Comparison of ENCODE assay signal across 8 cellular contexts in the genomic region with DNA sequence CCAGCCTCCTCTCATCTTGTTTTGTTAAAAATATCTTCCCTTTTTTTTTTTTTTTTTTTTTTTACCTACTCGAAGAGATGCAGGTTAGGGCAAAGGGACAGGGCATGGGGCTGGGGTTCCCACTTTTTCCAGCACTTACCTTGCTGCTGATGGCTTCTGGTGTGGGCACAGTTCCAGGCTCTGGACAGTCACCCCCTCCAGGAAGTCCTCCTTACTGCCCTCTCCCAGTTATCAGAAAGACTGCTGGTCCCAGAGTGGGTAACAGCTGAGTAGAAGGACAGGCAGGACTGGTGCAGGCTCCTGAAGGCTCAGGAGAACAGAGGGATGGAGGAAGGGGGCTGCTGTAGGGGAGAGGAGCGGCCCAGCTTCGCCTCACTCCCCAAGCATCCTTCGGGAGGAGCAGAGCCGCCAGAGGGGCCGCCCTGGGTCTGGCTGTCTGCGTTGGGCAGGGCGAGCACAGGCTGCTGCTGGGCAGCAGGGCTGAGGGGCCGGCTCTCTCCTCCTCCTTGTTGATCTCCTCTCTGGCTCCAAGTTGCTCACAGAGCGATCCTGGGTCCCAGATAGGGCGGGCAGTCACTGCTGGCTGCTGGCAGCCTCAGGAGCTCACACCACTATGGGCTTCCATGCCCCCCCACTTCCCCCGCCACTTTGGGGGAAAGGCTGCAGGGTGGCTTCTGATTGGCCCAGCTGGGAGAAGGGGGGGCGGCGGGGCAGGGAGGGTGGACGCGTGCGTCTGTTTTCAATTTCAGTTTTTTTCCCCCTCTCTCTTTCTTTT. TPM values are rescaled to one million over a fixed set of nuclear protein-coding genes. Genes with fewer than 3 reads are reported as not detected.
A peak's percentile ranks its signal among the peaks of the same experiment; 100 is the strongest.
DNase-seq lines count a peak whose midpoint lies in the region; FAIRE-seq and TF ChIP-seq lines count a peak whose summit lies in the region.

A gene (minus strand): TSS at position 588 of the 775 bp plus-strand sequence. CDS start 18,798 bp downstream, outside the sequence.

- DNase-seq in GM20000 (ENCODE audit: low spot score) (peak; percentile 78), RPMI7951 (ENCODE audit: low read depth) (peak; percentile 91), astrocyte (ENCODE audit: low read depth) (peak; percentile 78), hypothalamus (lab: John Stamatoyannopoulos, UW) (peak in 46 of 51 donors; percentile 18 to 90 (median 74)), sigmoid colon (peak; percentile 98), DMS153 (lab: John Stamatoyannopoulos, UW) (no peak), GDM1 (lab: John Stamatoyannopoulos, UW) (no peak)

- peaks cover 46% of the 10 kb centered on the region for H3K79me2 ChIP-seq in astrocyte (ENCODE audit: insufficient read depth, low read length)

- H3K27me3 ChIP-seq in BLaER1 treated with 17β-estradiol and CSF1 and Interleukin-3, amounts not matched to agents 10 nM and 100 nM = no peaks in the 10 kb centered on the region
- no peaks in the 10 kb centered on the region for H3K27me3 ChIP-seq in astrocyte (ENCODE audit: insufficient read depth, low read length)
- no peaks in the 10 kb centered on the region for H3K27me3 ChIP-seq in sigmoid colon

- H3K4me1 ChIP-seq in BLaER1 treated with 17β-estradiol and CSF1 and Interleukin-3, amounts not matched to agents 10 nM and 100 nM = peaks cover 79 to 100% (median 96%) of the 10 kb centered on the region in 10 experiments
- H3K4me1 ChIP-seq in astrocyte (ENCODE audit: insufficient read depth, low read length) = peaks cover 64% of the 10 kb centered on the region
- H3K4me1 ChIP-seq in sigmoid colon = peaks cover 0 to 54% (median 31%) of the 10 kb centered on the region in 4 donors

- H3K4me1 Mint-ChIP-seq in astrocyte (ENCODE audit: low read depth, unreplicated experiment) = peaks cover 31% of the 10 kb centered on the region

- H3K36me3 Mint-ChIP-seq in astrocyte (ENCODE audit: low read depth, unreplicated experiment) = peaks cover 3% of the 10 kb centered on the region

- no peaks in the 10 kb centered on the region for H3K9me3 Mint-ChIP-seq in astrocyte (ENCODE audit: unreplicated experiment)

- no peaks in the 10 kb centered on the region for H3K9me3 ChIP-seq in BLaER1 treated with 17β-estradiol and CSF1 and Interleukin-3, amounts not matched to agents 10 nM and 100 nM (replicated peaks in 1 of 11)
- H3K9me3 ChIP-seq in astrocyte (ENCODE audit: insufficient read depth, low read depth, low read length) (no peaks in the 10 kb centered on the region), sigmoid colon (no peaks in the 10 kb centered on the region)

- H2AFZ ChIP-seq in astrocyte (ENCODE audit: low read depth, low read length) = peak within 1 kb of the TSS; percentile 0

- TF ChIP-seq CTCF in GM20000 (IDR thresholded peaks at IDR 0.05; ENCODE audit: extremely low read depth, missing control alignments) (no peak), astrocyte (IDR thresholded peaks at IDR 0.05; ENCODE audit: insufficient read depth, low read depth, low read length) (no peak), sigmoid colon (IDR thresholded peaks at IDR 0.05) (no peak)

- peak within 1 kb of the TSS; percentile 10 to 86 (median 81); a peak in 21 of 22 replicates for H3K9ac ChIP-seq in BLaER1 treated with 17β-estradiol and CSF1 and Interleukin-3, amounts not matched to agents 10 nM and 100 nM
- H3K9ac ChIP-seq in astrocyte (ENCODE audit: low read length) = peak within 1 kb of the TSS; percentile 84

- peaks cover 0 to 10% (median 0%) of the 10 kb centered on the region in 11 experiments; a peak in 4 of 22 replicates for H4K20me1 ChIP-seq in BLaER1 treated with 17β-estradiol and CSF1 and Interleukin-3, amounts not matched to agents 10 nM and 100 nM
- H4K20me1 ChIP-seq in astrocyte (ENCODE audit: insufficient read depth, low read length) = peaks cover 25% of the 10 kb centered on the region

- no peak for FAIRE-seq in astrocyte (lab: Jason Lieb, UNC)

- peak; percentile 73 to 78 for TF ChIP-seq POLR2A in sigmoid colon (IDR thresholded peaks at IDR 0.05)

- 28 to 73% methylated on average over 17 of the region's 17 CpGs for WGBS in sigmoid colon, 2 donors

- H3K27me3 Mint-ChIP-seq in astrocyte (ENCODE audit: low read depth, unreplicated experiment) = no peaks in the 10 kb centered on the region

- peak within 1 kb of the TSS; percentile 89 for H3K4me3 Mint-ChIP-seq in astrocyte (ENCODE audit: unreplicated experiment)

- H3K4me3 ChIP-seq in BLaER1 treated with 17β-estradiol and CSF1 and Interleukin-3, amounts not matched to agents 10 nM and 100 nM = peak within 1 kb of the TSS; percentile 34 to 76 (median 72)
- H3K4me3 ChIP-seq in astrocyte (ENCODE audit: insufficient read depth, low read depth, low read length) (peak within 1 kb of the TSS; percentile 68), sigmoid colon (peak within 1 kb of the TSS; percentile 54 to 61 (median 57))

- peaks cover 0 to 19% (median 6%) of the 10 kb centered on the region in 11 experiments; a peak in 10 of 22 replicates for H3K36me3 ChIP-seq in BLaER1 treated with 17β-estradiol and CSF1 and Interleukin-3, amounts not matched to agents 10 nM and 100 nM
- H3K36me3 ChIP-seq in astrocyte (ENCODE audit: insufficient read depth, low read length) = peaks cover 3% of the 10 kb centered on the region
- H3K36me3 ChIP-seq in sigmoid colon = peaks cover 0 to 7% (median 0%) of the 10 kb centered on the region in 4 donors

- no peak for TF ChIP-seq EP300 in sigmoid colon (IDR thresholded peaks at IDR 0.05)

- intact Hi-C loops in sigmoid colon (cut with DNase I) = loop anchor here (5.0 kb wide), 1 partner anchor 282 kb away; no protein-coding TSS in a partner anchor

- peak within 1 kb of the TSS; percentile 82 for H3K27ac Mint-ChIP-seq in astrocyte (ENCODE audit: unreplicated experiment)

- H3K27ac ChIP-seq in BLaER1 treated with 17β-estradiol and CSF1 and Interleukin-3, amounts not matched to agents 10 nM and 100 nM = peak within 1 kb of the TSS in 10 of 11 experiments; percentile 40 to 94 (median 78); a peak in 19 of 22 replicates
- H3K27ac ChIP-seq in astrocyte (ENCODE audit: low read depth, low read length) (peak within 1 kb of the TSS; percentile 71), sigmoid colon (peak within 1 kb of the TSS; percentile 84 to 92 (median 87))

- H3K4me2 ChIP-seq in BLaER1 treated with 17β-estradiol and CSF1 and Interleukin-3, amounts not matched to agents 10 nM and 100 nM = peak within 1 kb of the TSS; percentile 83 to 100 (median 98)
- peak within 1 kb of the TSS; percentile 87 for H3K4me2 ChIP-seq in astrocyte (ENCODE audit: low read length)

RNA-seq across cellular contexts. Expression of the gene that starts here (rescaled TPM):
- total RNA-seq in RPMI7951 (2014; rRNA removed; shearing (Covaris generic)) = 58.6 and 67.6 TPM in 2 replicates
- total RNA-seq in astrocyte (78.8 and 96.6 TPM in 2 replicates), sigmoid colon (100 to 1,000 TPM in 1 of 4 donors, 10 to 100 TPM in 3; 54.9 to 104 (median 69.4) TPM)
- polyA plus RNA-seq in sigmoid colon = 10 to 100 TPM in 1 of 3 donors, 1 to 10 TPM in 2; 3.9 to 26.7 (median 6.0) TPM

Comparison
In these comparisons a context has a peak if more than half of its experiments do, and no peak if none do; other contexts are left out.
1. DNase-seq: peak in GM20000 (single experiment), RPMI7951 (single experiment), astrocyte (single experiment), hypothalamus (46 of 51) and sigmoid colon (single experiment); none in DMS153 (single experiment) and GDM1 (single experiment).
2. Peak in every context shown above with its lines, with median percentiles within 50 percentile points of each other: H3K27ac ChIP-seq and H3K4me3 ChIP-seq.